In genomic region chr13:51585696-51586095, GRCh38 we compare ENCODE assay signal across 8 cellular contexts. TPM values are rescaled to one million over a fixed set of nuclear protein-coding genes. Genes with fewer than 3 reads are reported as not detected.
A peak's percentile ranks its signal among the peaks of the same experiment; 100 is the strongest.
DNase-seq lines count a peak whose midpoint lies in the region; ATAC-seq, FAIRE-seq and TF ChIP-seq lines count a peak whose summit lies in the region.

No MANE protein-coding gene starts in this region.

- TF ChIP-seq POLR2A in spleen (IDR thresholded peaks at IDR 0.05) = no peak
- TF ChIP-seq POLR2A in body of pancreas (IDR thresholded peaks at IDR 0.05) = no peak

- 24 to 36% (median 31%) methylated on average over 4 of the region's 4 CpGs for WGBS in spleen, 5 donors
- 14% methylated on average over 4 of the region's 4 CpGs for WGBS in body of pancreas, 2 donors

- H3K27me3 Mint-ChIP-seq in glutamatergic neuron (ENCODE audit: unreplicated experiment) = peaks cover 2% of the 10 kb centered on the region

- peak overlapping the region; percentile 87 for H3K27ac Mint-ChIP-seq in glutamatergic neuron (ENCODE audit: unreplicated experiment)

- H3K27ac ChIP-seq in left ventricle myocardium inferior (replicated peaks) (peak overlapping the region; percentile 94), WERI-Rb-1 (no peak overlapping the region), spleen (peak overlapping the region in 6 of 8 donors; percentile 86 to 96 (median 94)), body of pancreas (peak overlapping the region in 2 of 4 donors; percentile 93 to 97)

- DNase-seq in left ventricle myocardium inferior = no peak
- DNase-seq in cardiac septum (ENCODE audit: low spot score) = no peak
- no peak for DNase-seq in WERI-Rb-1
- DNase-seq in glutamatergic neuron = no peak
- DNase-seq in spleen = no peak
- no peak for DNase-seq in HTR-8/SVneo (ENCODE audit: insufficient read length, low spot score)
- DNase-seq in body of pancreas = no peak
- DNase-seq in GM20000 (ENCODE audit: low spot score) = no peak

- TF ChIP-seq CTCF in left ventricle myocardium inferior (IDR thresholded peaks at IDR 0.05; ENCODE audit: borderline replicate concordance) = no peak
- no peak for TF ChIP-seq CTCF in WERI-Rb-1 (IDR thresholded peaks at IDR 0.05; ENCODE audit: low read depth, low read length)
- no peak for TF ChIP-seq CTCF in glutamatergic neuron (IDR thresholded peaks at IDR 0.05; ENCODE audit: partially characterized antibody, unreplicated experiment)
- no peak for TF ChIP-seq CTCF in spleen (IDR thresholded peaks at IDR 0.05 in 8 of 11, conservative IDR thresholded peaks at IDR 0.05 in 3 of 11)
- TF ChIP-seq CTCF in body of pancreas (IDR thresholded peaks at IDR 0.05) = no peak
- no peak for TF ChIP-seq CTCF in GM20000 (IDR thresholded peaks at IDR 0.05; ENCODE audit: extremely low read depth, missing control alignments)

- intact Hi-C loops in left ventricle myocardium inferior (cut with micrococcal nuclease) (no loop called here), cardiac septum (cut with DNase I) (loop anchor here (2.0 to 10.0 kb wide), 3 partner anchors 145 to 197 kb away; no protein-coding TSS in a partner anchor), spleen (cut with DNase I; ENCODE audit: low total_unique reads) (loop anchor here (5.0 kb wide), 1 partner anchor 217 kb away; the partner anchor contains the start of gene DHRS12), body of pancreas (cut with DNase I) (no loop called here)

- H3K9me3 ChIP-seq in left ventricle myocardium inferior (replicated peaks) (no peaks in the 10 kb centered on the region), WERI-Rb-1 (ENCODE audit: severe bottlenecking) (no peaks in the 10 kb centered on the region), spleen (no peaks in the 10 kb centered on the region), body of pancreas (no peaks in the 10 kb centered on the region)

- peaks cover 9% of the 10 kb centered on the region for H3K9me3 Mint-ChIP-seq in glutamatergic neuron (ENCODE audit: unreplicated experiment)

- ATAC-seq in body of pancreas = no peak

- peak overlapping the region; percentile 99 for H3K4me3 Mint-ChIP-seq in glutamatergic neuron (ENCODE audit: unreplicated experiment)

- H3K36me3 Mint-ChIP-seq in glutamatergic neuron (ENCODE audit: unreplicated experiment) = no peaks in the 10 kb centered on the region

- H3K4me3 ChIP-seq in left ventricle myocardium inferior (peak overlapping the region; percentile 94), WERI-Rb-1 (ENCODE audit: low read depth, low read length) (peak overlapping the region; percentile 81; the same call in 1 of the 2 replicates), spleen (peak overlapping the region in 7 of 8 donors; percentile 87 to 99 (median 93)), body of pancreas (peak overlapping the region in 1 of 2 donors; percentile 93)

- peaks cover 24% of the 10 kb centered on the region for H3K4me1 Mint-ChIP-seq in glutamatergic neuron (ENCODE audit: low read depth, unreplicated experiment)

- H3K27me3 ChIP-seq in left ventricle myocardium inferior (ENCODE audit: low read depth) (no peaks in the 10 kb centered on the region), WERI-Rb-1 (ENCODE audit: insufficient read depth, low read depth, severe bottlenecking) (no peaks in the 10 kb centered on the region), spleen (replicated peaks in 1 of 7) (no peaks in the 10 kb centered on the region), body of pancreas (no peaks in the 10 kb centered on the region)

- no peaks in the 10 kb centered on the region for H3K36me3 ChIP-seq in left ventricle myocardium inferior
- H3K36me3 ChIP-seq in WERI-Rb-1 = no peaks in the 10 kb centered on the region
- no peaks in the 10 kb centered on the region for H3K36me3 ChIP-seq in spleen
- H3K36me3 ChIP-seq in body of pancreas (replicated peaks in 1 of 2; ENCODE audit: insufficient read depth in 1 of 2, low read depth in 2 of 2) = no peaks in the 10 kb centered on the region

- H3K4me1 ChIP-seq in left ventricle myocardium inferior (peaks cover 59% of the 10 kb centered on the region), spleen (peaks cover 22 to 67% (median 51%) of the 10 kb centered on the region in 6 donors), body of pancreas (peaks cover 53% of the 10 kb centered on the region)

- no peak for FAIRE-seq in HTR-8/SVneo (lab: Jason Lieb, UNC)

RNA-seq across cellular contexts. Expression of gene WDFY2, which starts 1.4 kb away (rescaled TPM):
- total RNA-seq in left ventricle myocardium inferior = 4.5 TPM
- total RNA-seq in cardiac septum = 4.9 TPM
- total RNA-seq in glutamatergic neuron (ENCODE audit: unreplicated experiment) = 43.0 TPM
- total RNA-seq in spleen = 10 to 100 TPM; 18.5 to 32.2 (median 25.5) TPM
- 1 to 10 TPM; 3.0 to 4.6 (median 4.5) TPM for polyA plus RNA-seq in spleen
- 10 to 100 TPM; 25.7 to 31.9 TPM for total RNA-seq in body of pancreas

Comparison
In these comparisons a context has a peak if more than half of its experiments do, and no peak if none do; other contexts are left out.
1. intact Hi-C loops: an anchor here in cardiac septum (2.0 to 10.0 kb wide) and spleen (5.0 kb wide); none called in left ventricle myocardium inferior and body of pancreas.